Comparison of ENCODE assay signal across 1 cellular context in the genomic region with DNA sequence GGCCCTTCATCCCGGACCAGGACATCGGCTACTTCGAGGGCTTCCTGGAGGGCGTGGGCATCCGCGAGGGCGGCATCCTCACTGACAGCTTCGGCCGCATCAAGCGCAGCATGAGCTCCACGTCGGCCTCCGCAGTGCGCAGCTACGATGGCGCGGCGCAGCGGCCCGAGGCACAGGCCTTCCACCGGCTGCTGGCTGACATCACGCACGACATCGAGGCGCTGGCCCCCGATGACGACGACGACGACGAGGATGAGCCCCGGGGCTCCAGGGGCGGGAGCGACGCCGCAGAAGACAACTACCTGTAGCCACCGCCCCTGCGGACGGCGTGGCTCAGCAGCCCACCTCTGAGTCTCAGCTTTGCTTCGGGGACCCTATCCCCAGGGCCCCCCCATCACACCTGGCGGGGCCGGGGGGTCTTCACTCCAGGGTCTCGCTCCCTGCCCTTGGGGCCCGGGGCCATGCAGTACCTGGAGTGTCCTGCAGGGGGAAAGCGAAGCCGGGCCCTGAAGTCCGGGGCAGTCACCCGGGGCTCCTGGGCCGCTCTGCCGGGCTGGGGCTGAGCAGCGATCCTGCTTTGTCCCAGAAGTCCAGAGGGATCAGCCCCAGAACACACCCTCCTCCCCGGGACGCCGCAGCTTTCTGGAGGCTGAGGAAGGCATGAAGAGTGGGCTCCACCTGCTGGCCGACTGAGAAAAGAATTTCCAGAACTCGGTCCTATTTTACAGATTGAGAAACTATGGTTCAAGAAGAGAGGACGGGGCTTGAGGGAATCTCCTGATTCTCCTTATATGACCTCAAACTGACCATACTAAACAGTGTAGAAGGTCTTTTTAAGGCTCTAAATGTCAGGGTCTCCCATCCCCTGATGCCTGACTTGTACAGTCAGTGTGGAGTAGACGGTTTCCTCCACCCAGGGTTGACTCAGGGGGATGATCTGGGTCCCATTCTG.
TF ChIP-seq lines count a peak whose summit lies in the region.

No MANE protein-coding gene starts in this region.

TF ChIP-seq in HepG2, 621 proteins besides CTCF, POLR2A, EP300 and RAD21 (continued from another document and continues in another):
- TF ChIP-seq, protein P1, sequence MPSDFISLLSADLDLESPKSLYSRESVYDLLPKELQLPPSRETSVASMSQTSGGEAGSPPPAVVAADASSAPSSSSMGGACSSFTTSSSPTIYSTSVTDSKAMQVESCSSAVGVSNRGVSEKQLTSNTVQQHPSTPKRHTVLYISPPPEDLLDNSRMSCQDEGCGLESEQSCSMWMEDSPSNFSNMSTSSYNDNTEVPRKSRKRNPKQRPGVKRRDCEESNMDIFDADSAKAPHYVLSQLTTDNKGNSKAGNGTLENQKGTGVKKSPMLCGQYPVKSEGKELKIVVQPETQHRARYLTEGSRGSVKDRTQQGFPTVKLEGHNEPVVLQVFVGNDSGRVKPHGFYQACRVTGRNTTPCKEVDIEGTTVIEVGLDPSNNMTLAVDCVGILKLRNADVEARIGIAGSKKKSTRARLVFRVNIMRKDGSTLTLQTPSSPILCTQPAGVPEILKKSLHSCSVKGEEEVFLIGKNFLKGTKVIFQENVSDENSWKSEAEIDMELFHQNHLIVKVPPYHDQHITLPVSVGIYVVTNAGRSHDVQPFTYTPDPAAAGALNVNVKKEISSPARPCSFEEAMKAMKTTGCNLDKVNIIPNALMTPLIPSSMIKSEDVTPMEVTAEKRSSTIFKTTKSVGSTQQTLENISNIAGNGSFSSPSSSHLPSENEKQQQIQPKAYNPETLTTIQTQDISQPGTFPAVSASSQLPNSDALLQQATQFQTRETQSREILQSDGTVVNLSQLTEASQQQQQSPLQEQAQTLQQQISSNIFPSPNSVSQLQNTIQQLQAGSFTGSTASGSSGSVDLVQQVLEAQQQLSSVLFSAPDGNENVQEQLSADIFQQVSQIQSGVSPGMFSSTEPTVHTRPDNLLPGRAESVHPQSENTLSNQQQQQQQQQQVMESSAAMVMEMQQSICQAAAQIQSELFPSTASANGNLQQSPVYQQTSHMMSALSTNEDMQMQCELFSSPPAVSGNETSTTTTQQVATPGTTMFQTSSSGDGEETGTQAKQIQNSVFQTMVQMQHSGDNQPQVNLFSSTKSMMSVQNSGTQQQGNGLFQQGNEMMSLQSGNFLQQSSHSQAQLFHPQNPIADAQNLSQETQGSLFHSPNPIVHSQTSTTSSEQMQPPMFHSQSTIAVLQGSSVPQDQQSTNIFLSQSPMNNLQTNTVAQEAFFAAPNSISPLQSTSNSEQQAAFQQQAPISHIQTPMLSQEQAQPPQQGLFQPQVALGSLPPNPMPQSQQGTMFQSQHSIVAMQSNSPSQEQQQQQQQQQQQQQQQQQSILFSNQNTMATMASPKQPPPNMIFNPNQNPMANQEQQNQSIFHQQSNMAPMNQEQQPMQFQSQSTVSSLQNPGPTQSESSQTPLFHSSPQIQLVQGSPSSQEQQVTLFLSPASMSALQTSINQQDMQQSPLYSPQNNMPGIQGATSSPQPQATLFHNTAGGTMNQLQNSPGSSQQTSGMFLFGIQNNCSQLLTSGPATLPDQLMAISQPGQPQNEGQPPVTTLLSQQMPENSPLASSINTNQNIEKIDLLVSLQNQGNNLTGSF (CRISPR knock-in tag; IDR thresholded peaks at IDR 0.05) = no peak
- no peak for TF ChIP-seq GATA4 (IDR thresholded peaks at IDR 0.05; ENCODE audit: borderline replicate concordance, low read depth)
- peak; percentile 35; the same call in 1 of the 2 replicates for TF ChIP-seq ZNF605 (CRISPR knock-in tag; IDR thresholded peaks at IDR 0.05)
- TF ChIP-seq ZFP36L2 (CRISPR knock-in tag; IDR thresholded peaks at IDR 0.05) = no peak
- no peak for TF ChIP-seq KDM1A (CRISPR knock-in tag; IDR thresholded peaks at IDR 0.05)
- TF ChIP-seq HNF4G (IDR thresholded peaks at IDR 0.05; ENCODE audit: borderline replicate concordance, low read depth, low read length) = no peak
- no peak for TF ChIP-seq HNF4G (CRISPR knock-in tag; IDR thresholded peaks at IDR 0.05; ENCODE audit: borderline replicate concordance, low read depth)
- TF ChIP-seq, protein P2, sequence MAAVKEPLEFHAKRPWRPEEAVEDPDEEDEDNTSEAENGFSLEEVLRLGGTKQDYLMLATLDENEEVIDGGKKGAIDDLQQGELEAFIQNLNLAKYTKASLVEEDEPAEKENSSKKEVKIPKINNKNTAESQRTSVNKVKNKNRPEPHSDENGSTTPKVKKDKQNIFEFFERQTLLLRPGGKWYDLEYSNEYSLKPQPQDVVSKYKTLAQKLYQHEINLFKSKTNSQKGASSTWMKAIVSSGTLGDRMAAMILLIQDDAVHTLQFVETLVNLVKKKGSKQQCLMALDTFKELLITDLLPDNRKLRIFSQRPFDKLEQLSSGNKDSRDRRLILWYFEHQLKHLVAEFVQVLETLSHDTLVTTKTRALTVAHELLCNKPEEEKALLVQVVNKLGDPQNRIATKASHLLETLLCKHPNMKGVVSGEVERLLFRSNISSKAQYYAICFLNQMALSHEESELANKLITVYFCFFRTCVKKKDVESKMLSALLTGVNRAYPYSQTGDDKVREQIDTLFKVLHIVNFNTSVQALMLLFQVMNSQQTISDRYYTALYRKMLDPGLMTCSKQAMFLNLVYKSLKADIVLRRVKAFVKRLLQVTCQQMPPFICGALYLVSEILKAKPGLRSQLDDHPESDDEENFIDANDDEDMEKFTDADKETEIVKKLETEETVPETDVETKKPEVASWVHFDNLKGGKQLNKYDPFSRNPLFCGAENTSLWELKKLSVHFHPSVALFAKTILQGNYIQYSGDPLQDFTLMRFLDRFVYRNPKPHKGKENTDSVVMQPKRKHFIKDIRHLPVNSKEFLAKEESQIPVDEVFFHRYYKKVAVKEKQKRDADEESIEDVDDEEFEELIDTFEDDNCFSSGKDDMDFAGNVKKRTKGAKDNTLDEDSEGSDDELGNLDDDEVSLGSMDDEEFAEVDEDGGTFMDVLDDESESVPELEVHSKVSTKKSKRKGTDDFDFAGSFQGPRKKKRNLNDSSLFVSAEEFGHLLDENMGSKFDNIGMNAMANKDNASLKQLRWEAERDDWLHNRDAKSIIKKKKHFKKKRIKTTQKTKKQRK (IDR thresholded peaks at IDR 0.05; ENCODE audit: low read length) = no peak
- TF ChIP-seq, protein P3, sequence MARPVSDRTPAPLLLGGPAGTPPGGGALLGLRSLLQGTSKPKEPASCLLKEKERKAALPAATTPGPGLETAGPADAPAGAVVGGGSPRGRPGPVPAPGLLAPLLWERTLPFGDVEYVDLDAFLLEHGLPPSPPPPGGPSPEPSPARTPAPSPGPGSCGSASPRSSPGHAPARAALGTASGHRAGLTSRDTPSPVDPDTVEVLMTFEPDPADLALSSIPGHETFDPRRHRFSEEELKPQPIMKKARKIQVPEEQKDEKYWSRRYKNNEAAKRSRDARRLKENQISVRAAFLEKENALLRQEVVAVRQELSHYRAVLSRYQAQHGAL (CRISPR knock-in tag; IDR thresholded peaks at IDR 0.05; ENCODE audit: not compliant biosample characterization) = no peak
- no peak for TF ChIP-seq PHF5A (CRISPR knock-in tag; IDR thresholded peaks at IDR 0.05; ENCODE audit: low read depth, unreplicated experiment)
- TF ChIP-seq NFE2L2 (IDR thresholded peaks at IDR 0.05; ENCODE audit: low read length) = no peak
- TF ChIP-seq KLF16 (CRISPR knock-in tag; IDR thresholded peaks at IDR 0.05) = peak in 1 of 2 experiments; percentile 76; a peak in 2 of 4 replicates
- TF ChIP-seq ZNF263 (CRISPR knock-in tag; IDR thresholded peaks at IDR 0.05) = peak; percentile 96
- TF ChIP-seq SUZ12 (IDR thresholded peaks at IDR 0.05; ENCODE audit: low read depth, low read length) = no peak
- no peak; the same call in 1 of the 2 replicates for TF ChIP-seq ONECUT2 (CRISPR knock-in tag; IDR thresholded peaks at IDR 0.05)
- no peak for TF ChIP-seq ZNF747 (CRISPR knock-in tag; IDR thresholded peaks at IDR 0.05; ENCODE audit: borderline replicate concordance)
- TF ChIP-seq ETV6 (CRISPR knock-in tag; conservative IDR thresholded peaks at IDR 0.05) = no peak
- TF ChIP-seq, protein P4, sequence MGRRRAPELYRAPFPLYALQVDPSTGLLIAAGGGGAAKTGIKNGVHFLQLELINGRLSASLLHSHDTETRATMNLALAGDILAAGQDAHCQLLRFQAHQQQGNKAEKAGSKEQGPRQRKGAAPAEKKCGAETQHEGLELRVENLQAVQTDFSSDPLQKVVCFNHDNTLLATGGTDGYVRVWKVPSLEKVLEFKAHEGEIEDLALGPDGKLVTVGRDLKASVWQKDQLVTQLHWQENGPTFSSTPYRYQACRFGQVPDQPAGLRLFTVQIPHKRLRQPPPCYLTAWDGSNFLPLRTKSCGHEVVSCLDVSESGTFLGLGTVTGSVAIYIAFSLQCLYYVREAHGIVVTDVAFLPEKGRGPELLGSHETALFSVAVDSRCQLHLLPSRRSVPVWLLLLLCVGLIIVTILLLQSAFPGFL (CRISPR knock-in tag; IDR thresholded peaks at IDR 0.05) = 0 out of 2 replicates have a peak, but pooled peaks have one; percentile 24
- TF ChIP-seq ZNF777 (CRISPR knock-in tag; IDR thresholded peaks at IDR 0.05) = peak; percentile 68
- no peak for TF ChIP-seq HNRNPK (IDR thresholded peaks at IDR 0.05; ENCODE audit: low read depth, low read length, poor library complexity, severe bottlenecking)
- peak; percentile 76; the same call in 1 of the 2 replicates for TF ChIP-seq NRL (CRISPR knock-in tag; IDR thresholded peaks at IDR 0.05; ENCODE audit: borderline replicate concordance)
- 0 out of 2 replicates have a peak, but pooled peaks have one; percentile 48 for TF ChIP-seq MYC (CRISPR knock-in tag; IDR thresholded peaks at IDR 0.05; ENCODE audit: borderline replicate concordance)
- TF ChIP-seq MED1 (CRISPR knock-in tag; IDR thresholded peaks at IDR 0.05) = 0 out of 2 replicates have a peak, but pooled peaks have one; percentile 39
- TF ChIP-seq, protein P5, sequence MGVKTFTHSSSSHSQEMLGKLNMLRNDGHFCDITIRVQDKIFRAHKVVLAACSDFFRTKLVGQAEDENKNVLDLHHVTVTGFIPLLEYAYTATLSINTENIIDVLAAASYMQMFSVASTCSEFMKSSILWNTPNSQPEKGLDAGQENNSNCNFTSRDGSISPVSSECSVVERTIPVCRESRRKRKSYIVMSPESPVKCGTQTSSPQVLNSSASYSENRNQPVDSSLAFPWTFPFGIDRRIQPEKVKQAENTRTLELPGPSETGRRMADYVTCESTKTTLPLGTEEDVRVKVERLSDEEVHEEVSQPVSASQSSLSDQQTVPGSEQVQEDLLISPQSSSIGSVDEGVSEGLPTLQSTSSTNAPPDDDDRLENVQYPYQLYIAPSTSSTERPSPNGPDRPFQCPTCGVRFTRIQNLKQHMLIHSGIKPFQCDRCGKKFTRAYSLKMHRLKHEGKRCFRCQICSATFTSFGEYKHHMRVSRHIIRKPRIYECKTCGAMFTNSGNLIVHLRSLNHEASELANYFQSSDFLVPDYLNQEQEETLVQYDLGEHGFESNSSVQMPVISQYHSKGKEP (CRISPR knock-in tag; IDR thresholded peaks at IDR 0.05) = no peak
- TF ChIP-seq SOX13 (IDR thresholded peaks at IDR 0.05) = no peak
- TF ChIP-seq SOX13 (CRISPR knock-in tag; conservative IDR thresholded peaks at IDR 0.05 in 1 of 2, IDR thresholded peaks at IDR 0.05 in 1 of 2) = no peak
- TF ChIP-seq KAT7 (CRISPR knock-in tag; IDR thresholded peaks at IDR 0.05; ENCODE audit: borderline replicate concordance) = no peak
- TF ChIP-seq AKAP8 (CRISPR knock-in tag; IDR thresholded peaks at IDR 0.05) = no peak
- TF ChIP-seq AHR (CRISPR knock-in tag; IDR thresholded peaks at IDR 0.05) = no peak
- TF ChIP-seq ARNTL (CRISPR knock-in tag; IDR thresholded peaks at IDR 0.05) = no peak
- TF ChIP-seq SIN3B (IDR thresholded peaks at IDR 0.05; ENCODE audit: low read length) = no peak
- no peak for TF ChIP-seq FOXK2 (IDR thresholded peaks at IDR 0.05)
- peak; percentile 75 for TF ChIP-seq CREB1 (IDR thresholded peaks at IDR 0.05)
- TF ChIP-seq CREB1 (CRISPR knock-in tag; IDR thresholded peaks at IDR 0.05) = no peak; the same call in 1 of the 2 replicates
- peak; percentile 83 for TF ChIP-seq STAG1 (CRISPR knock-in tag; IDR thresholded peaks at IDR 0.05)
- TF ChIP-seq, protein P6, sequence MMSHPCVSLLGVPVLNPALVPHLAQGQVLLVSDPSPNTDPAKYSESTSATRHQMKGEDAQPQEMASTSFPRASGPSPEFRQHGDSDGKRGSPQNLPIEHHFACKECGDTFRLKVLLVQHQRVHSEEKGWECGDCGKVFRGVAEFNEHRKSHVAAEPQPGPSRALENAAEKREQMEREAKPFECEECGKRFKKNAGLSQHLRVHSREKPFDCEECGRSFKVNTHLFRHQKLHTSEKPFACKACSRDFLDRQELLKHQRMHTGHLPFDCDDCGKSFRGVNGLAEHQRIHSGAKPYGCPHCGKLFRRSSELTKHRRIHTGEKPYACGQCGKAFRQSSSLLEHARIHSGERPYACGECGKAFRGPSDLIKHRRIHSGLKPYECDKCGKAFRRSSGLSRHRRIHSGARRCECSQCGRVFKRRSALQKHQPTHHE (CRISPR knock-in tag; IDR thresholded peaks at IDR 0.05; ENCODE audit: borderline replicate concordance) = peak; percentile 50; the same call in 1 of the 2 replicates
- TF ChIP-seq SNAI1 (CRISPR knock-in tag; IDR thresholded peaks at IDR 0.05; ENCODE audit: borderline replicate concordance) = no peak
- TF ChIP-seq, protein P7, sequence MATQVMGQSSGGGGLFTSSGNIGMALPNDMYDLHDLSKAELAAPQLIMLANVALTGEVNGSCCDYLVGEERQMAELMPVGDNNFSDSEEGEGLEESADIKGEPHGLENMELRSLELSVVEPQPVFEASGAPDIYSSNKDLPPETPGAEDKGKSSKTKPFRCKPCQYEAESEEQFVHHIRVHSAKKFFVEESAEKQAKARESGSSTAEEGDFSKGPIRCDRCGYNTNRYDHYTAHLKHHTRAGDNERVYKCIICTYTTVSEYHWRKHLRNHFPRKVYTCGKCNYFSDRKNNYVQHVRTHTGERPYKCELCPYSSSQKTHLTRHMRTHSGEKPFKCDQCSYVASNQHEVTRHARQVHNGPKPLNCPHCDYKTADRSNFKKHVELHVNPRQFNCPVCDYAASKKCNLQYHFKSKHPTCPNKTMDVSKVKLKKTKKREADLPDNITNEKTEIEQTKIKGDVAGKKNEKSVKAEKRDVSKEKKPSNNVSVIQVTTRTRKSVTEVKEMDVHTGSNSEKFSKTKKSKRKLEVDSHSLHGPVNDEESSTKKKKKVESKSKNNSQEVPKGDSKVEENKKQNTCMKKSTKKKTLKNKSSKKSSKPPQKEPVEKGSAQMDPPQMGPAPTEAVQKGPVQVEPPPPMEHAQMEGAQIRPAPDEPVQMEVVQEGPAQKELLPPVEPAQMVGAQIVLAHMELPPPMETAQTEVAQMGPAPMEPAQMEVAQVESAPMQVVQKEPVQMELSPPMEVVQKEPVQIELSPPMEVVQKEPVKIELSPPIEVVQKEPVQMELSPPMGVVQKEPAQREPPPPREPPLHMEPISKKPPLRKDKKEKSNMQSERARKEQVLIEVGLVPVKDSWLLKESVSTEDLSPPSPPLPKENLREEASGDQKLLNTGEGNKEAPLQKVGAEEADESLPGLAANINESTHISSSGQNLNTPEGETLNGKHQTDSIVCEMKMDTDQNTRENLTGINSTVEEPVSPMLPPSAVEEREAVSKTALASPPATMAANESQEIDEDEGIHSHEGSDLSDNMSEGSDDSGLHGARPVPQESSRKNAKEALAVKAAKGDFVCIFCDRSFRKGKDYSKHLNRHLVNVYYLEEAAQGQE (IDR thresholded peaks at IDR 0.05; ENCODE audit: borderline replicate concordance in 1 of 2, low read depth in 1 of 2, low read length in 2 of 2) = no peak; a peak in 1 of 4 replicates
- 0 out of 2 replicates have a peak, but pooled peaks have one; percentile 68 for TF ChIP-seq ZNF510 (CRISPR knock-in tag; IDR thresholded peaks at IDR 0.05; ENCODE audit: low read depth)
- peak; percentile 60; the same call in 1 of the 2 replicates for TF ChIP-seq RNF2 (conservative IDR thresholded peaks at IDR 0.05; ENCODE audit: low read depth)
- no peak for TF ChIP-seq PHF20 (CRISPR knock-in tag; IDR thresholded peaks at IDR 0.05)
